24 cellular contexts compared by ENCODE assay signal in the genomic region with DNA sequence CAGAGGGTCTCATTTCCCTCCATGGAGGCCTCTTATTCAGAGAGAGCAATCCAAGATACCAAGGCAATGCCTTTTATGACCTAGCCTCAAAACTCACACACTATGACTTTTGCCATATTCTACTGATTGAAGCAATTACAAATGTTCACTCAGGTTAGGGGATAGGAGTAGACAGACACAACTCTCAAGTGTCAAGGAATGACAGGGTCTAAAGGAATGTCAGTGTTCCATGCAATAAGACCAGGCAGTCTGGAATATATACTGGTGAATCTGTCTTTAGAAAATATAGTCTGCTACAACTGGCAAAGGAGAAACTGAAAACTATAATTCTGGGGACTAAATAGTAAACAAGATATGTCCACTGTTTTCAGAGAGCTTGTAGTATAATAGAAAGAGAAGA.
DNase-seq lines count a peak whose midpoint lies in the region; ATAC-seq, FAIRE-seq and TF ChIP-seq lines count a peak whose summit lies in the region.
"Had no signal": no experiment of that assay in that cellular context is flagged by ENCODE, and none has a peak within 500 bp of the region (broad histone marks: within the 10 kb centered on the region; RNA-seq: fewer than 3 reads in every experiment).

No MANE protein-coding gene starts in this region.

- H2AFZ ChIP-seq in PC-3 (ENCODE audit: low read length) = no peak overlapping the region

- ATAC-seq in PC-3 = peak; percentile 48
- ATAC-seq in foreskin keratinocyte = peak; percentile 65
- no peak for ATAC-seq in HG02763 (IDR thresholded peaks at IDR 0.05; ENCODE audit: unreplicated experiment)
- ATAC-seq: A549; CD8-positive, alpha-beta T cell; GM12878 had no signal

- DNase-seq in PC-3 (peak; percentile 34), bronchial epithelial cell (ENCODE audit: low read depth) (peak; percentile 33), foreskin keratinocyte (peak in 1 of 2 donors; percentile 9), SIG-M5 treated with dmso at 0.1 percent for 504 hours (lab: John Stamatoyannopoulos, UW; ENCODE audit: unreplicated experiment) (no peak), Caco-2 (no peak)
- DNase-seq: AML-193; CD4-positive, alpha-beta T cell; CD8-positive, alpha-beta T cell; DMS 273 treated with DMSO at 0.1 percent for 48 hours; DMS153; DMS53; DMS79; DND-41; EL; GDM1 had no signal

- H3K4me3 Mint-ChIP-seq in Caco-2 (ENCODE audit: unreplicated experiment) = no peak overlapping the region
- H3K4me3 Mint-ChIP-seq: B cell; CD4-positive, alpha-beta T cell; CD8-positive, alpha-beta T cell had no signal

- POLR2A ChIA-PET in PC-3 (lab: Charles Lee; ENCODE audit: unreplicated experiment) = interaction anchor here (0.5 kb wide), 1 partner anchor 10 kb away, joined by 3 read pairs; no protein-coding TSS in a partner anchor
- POLR2A ChIA-PET in Caco-2 (lab: Charles Lee) = no interaction called here

- H3K27me3 Mint-ChIP-seq in Caco-2 (ENCODE audit: insufficient read depth, unreplicated experiment) = peaks cover 6% of the 10 kb centered on the region
- H3K27me3 Mint-ChIP-seq: B cell; CD4-positive, alpha-beta T cell had no signal

- no peak overlapping the region for H3K9ac ChIP-seq in PC-3 (ENCODE audit: low read length)
- H3K9ac ChIP-seq: BLaER1 treated with 17β-estradiol and CSF1 and Interleukin-3, amounts not matched to agents 10 nM and 100 nM had no signal

- H3K27ac Mint-ChIP-seq in Caco-2 (ENCODE audit: unreplicated experiment) = no peak overlapping the region
- H3K27ac Mint-ChIP-seq: B cell; CD4-positive, alpha-beta T cell; CD8-positive, alpha-beta T cell had no signal

- H3K36me3 ChIP-seq in PC-3 (ENCODE audit: low read depth, low read length) (no peaks in the 10 kb centered on the region), bronchial epithelial cell (ENCODE audit: control insufficient read depth, insufficient read depth, low read length) (no peaks in the 10 kb centered on the region), Caco-2 (ENCODE audit: control insufficient read depth, insufficient read depth, low read length) (no peaks in the 10 kb centered on the region)
- H3K36me3 ChIP-seq: BLaER1 treated with 17β-estradiol and CSF1 and Interleukin-3, amounts not matched to agents 10 nM and 100 nM had no signal

- H3K4me2 ChIP-seq in PC-3 (ENCODE audit: low read length) = no peak overlapping the region
- H3K4me2 ChIP-seq: A549; BLaER1 treated with 17β-estradiol and CSF1 and Interleukin-3, amounts not matched to agents 10 nM and 100 nM had no signal

- no peaks in the 10 kb centered on the region for H3K36me3 Mint-ChIP-seq in Caco-2 (ENCODE audit: insufficient read depth, unreplicated experiment)
- H3K36me3 Mint-ChIP-seq: CD8-positive, alpha-beta T cell had no signal

- no peaks in the 10 kb centered on the region for H3K9me3 ChIP-seq in PC-3 (ENCODE audit: low read length)
- H3K9me3 ChIP-seq in Caco-2 = no peaks in the 10 kb centered on the region
- H3K9me3 ChIP-seq: A549; BLaER1 treated with 17β-estradiol and CSF1 and Interleukin-3, amounts not matched to agents 10 nM and 100 nM had no signal

- H3K27me3 ChIP-seq in PC-3 (ENCODE audit: low read length) (no peaks in the 10 kb centered on the region), bronchial epithelial cell (ENCODE audit: control insufficient read depth, insufficient read depth, low read length) (no peaks in the 10 kb centered on the region), foreskin keratinocyte (no peaks in the 10 kb centered on the region), Caco-2 (replicated peaks; ENCODE audit: control insufficient read depth, insufficient read depth, low read length) (no peaks in the 10 kb centered on the region)
- H3K27me3 ChIP-seq: BLaER1 treated with 17β-estradiol and CSF1 and Interleukin-3, amounts not matched to agents 10 nM and 100 nM had no signal

- no peaks in the 10 kb centered on the region for H3F3A ChIP-seq in PC-3 (ENCODE audit: low read length, unreplicated experiment)

- CTCF ChIA-PET in PC-3 (lab: Charles Lee) = no interaction called here
- CTCF ChIA-PET in Caco-2 (lab: Charles Lee) = no interaction called here

- H3K9me3 Mint-ChIP-seq in Caco-2 (ENCODE audit: unreplicated experiment) = no peaks in the 10 kb centered on the region
- H3K9me3 Mint-ChIP-seq: CD8-positive, alpha-beta T cell had no signal

- H3K4me3 ChIP-seq in PC-3 (ENCODE audit: low read length) = no peak overlapping the region
- no peak overlapping the region for H3K4me3 ChIP-seq in bronchial epithelial cell (ENCODE audit: low read depth, low read length)
- H3K4me3 ChIP-seq in Caco-2 (ENCODE audit: low read depth, low read length) = no peak overlapping the region
- H3K4me3 ChIP-seq: A549; BLaER1 treated with 17β-estradiol and CSF1 and Interleukin-3, amounts not matched to agents 10 nM and 100 nM; GM12878 had no signal

- FAIRE-seq in bronchial epithelial cell (lab: Jason Lieb, UNC) = no peak
- FAIRE-seq: A549, GM12878, GM12892, GM18507 had no signal

- intact Hi-C loops in PC-3 (cut with micrococcal nuclease) = no loop called here
- intact Hi-C loops in Caco-2 (cut with micrococcal nuclease; ENCODE audit: unreplicated experiment) = no loop called here

- H3K79me2 ChIP-seq in PC-3 (ENCODE audit: low read length) = no peaks in the 10 kb centered on the region

- BruUV-seq in PC-3 (replicated peaks; lab: Mats Ljungman, UMichigan) (no TSS peak), Caco-2 (replicated peaks; lab: Mats Ljungman, UMichigan) (no TSS peak)

- TF ChIP-seq CTCF in PC-3 (conservative IDR thresholded peaks at IDR 0.05; ENCODE audit: low read depth, low read length) (no peak), bronchial epithelial cell (IDR thresholded peaks at IDR 0.05; ENCODE audit: insufficient read depth, low read length, severe bottlenecking) (no peak), foreskin keratinocyte (conservative IDR thresholded peaks at IDR 0.05) (no peak), Caco-2 (IDR thresholded peaks at IDR 0.05; ENCODE audit: insufficient read depth in 1 of 2, low read depth in 1 of 2, low read length in 1 of 2, severe bottlenecking in 1 of 2, unreplicated experiment in 1 of 2) (no peak)

- no peaks in the 10 kb centered on the region for H3K9me2 ChIP-seq in PC-3 (replicated peaks; ENCODE audit: low read length)

- no peaks in the 10 kb centered on the region for H3K4me1 ChIP-seq in PC-3 (ENCODE audit: insufficient read depth, low read length)
- no peaks in the 10 kb centered on the region for H3K4me1 ChIP-seq in foreskin keratinocyte
- no peaks in the 10 kb centered on the region for H3K4me1 ChIP-seq in Caco-2
- H3K4me1 ChIP-seq: A549; BLaER1 treated with 17β-estradiol and CSF1 and Interleukin-3, amounts not matched to agents 10 nM and 100 nM had no signal

- H3K27ac ChIP-seq in PC-3 (ENCODE audit: low read length) = no peak overlapping the region
- no peak overlapping the region for H3K27ac ChIP-seq in foreskin keratinocyte
- H3K27ac ChIP-seq: 22Rv1; A549; BLaER1 treated with 17β-estradiol and CSF1 and Interleukin-3, amounts not matched to agents 10 nM and 100 nM; C4-2B had no signal

- no peaks in the 10 kb centered on the region for H3K4me1 Mint-ChIP-seq in Caco-2 (ENCODE audit: low read depth, unreplicated experiment)
- H3K4me1 Mint-ChIP-seq: B cell had no signal

- no peaks in the 10 kb centered on the region for H4K20me1 ChIP-seq in PC-3 (ENCODE audit: low read length)
- H4K20me1 ChIP-seq: BLaER1 treated with 17β-estradiol and CSF1 and Interleukin-3, amounts not matched to agents 10 nM and 100 nM had no signal

Comparison
In these comparisons a context has a peak if more than half of its experiments do, and no peak if none do; other contexts are left out.
1. DNase-seq: peak in PC-3 (single experiment) and bronchial epithelial cell (single experiment); none in SIG-M5 treated with dmso at 0.1 percent for 504 hours (single experiment) and Caco-2 (0 of 2).